Comparison of ENCODE assay signal across 20 cellular contexts in the genomic region with DNA sequence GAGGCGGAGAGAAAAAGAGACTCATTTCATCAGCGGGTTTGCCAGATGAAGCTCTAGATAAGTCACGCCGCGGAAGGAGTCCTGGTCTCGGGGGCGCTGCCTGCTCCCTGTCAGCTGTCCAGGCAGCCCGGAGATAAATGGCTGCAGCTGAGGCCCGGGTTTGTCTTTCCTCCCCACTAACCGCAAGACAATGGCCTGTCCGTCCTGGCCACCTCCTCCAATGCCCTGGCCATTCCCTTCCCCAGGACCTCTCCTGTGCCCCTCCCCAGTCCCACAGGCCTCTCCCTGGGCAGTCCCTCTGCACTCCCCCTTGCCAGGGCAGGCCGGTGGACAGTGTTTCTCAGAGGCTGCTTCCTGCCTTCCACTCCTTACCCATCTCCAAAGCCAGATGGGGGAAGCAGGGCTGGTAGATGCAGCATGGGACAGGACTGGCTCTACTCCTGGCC.
DNase-seq lines count a peak whose midpoint lies in the region; ATAC-seq and TF ChIP-seq lines count a peak whose summit lies in the region.
"Had no signal": no experiment of that assay in that cellular context is flagged by ENCODE, and none has a peak within 500 bp of the region (broad histone marks: within the 10 kb centered on the region; RNA-seq: fewer than 3 reads in every experiment).

No MANE protein-coding gene starts in this region.

- peaks cover 21% of the 10 kb centered on the region for H3K27me3 Mint-ChIP-seq in nephron (ENCODE audit: low read depth)

- peak overlapping the region in 1 of 3 experiments; percentile 19 for H3K4me3 Mint-ChIP-seq in nephron
- H3K4me3 Mint-ChIP-seq: B cell; CD4-positive, alpha-beta T cell had no signal

- peaks cover 10% of the 10 kb centered on the region for H3K36me3 Mint-ChIP-seq in nephron (ENCODE audit: low read depth)

- TF ChIP-seq CTCF in nephron (IDR thresholded peaks at IDR 0.05; ENCODE audit: unreplicated experiment in 3 of 3), result no peak

- peaks cover 45% of the 10 kb centered on the region for H3K4me1 Mint-ChIP-seq in nephron
- H3K4me1 Mint-ChIP-seq: B cell had no signal

- no peaks in the 10 kb centered on the region for H3K9me3 Mint-ChIP-seq in nephron
- H3K9me3 Mint-ChIP-seq: CD4-positive, alpha-beta T cell had no signal

- H3K27ac Mint-ChIP-seq in nephron, result peak overlapping the region; percentile 50 to 87 (median 82)
- H3K27ac Mint-ChIP-seq: B cell; CD4-positive, alpha-beta T cell had no signal

- peak; percentile 43 for DNase-seq in NCI-H1092 treated with DMSO at 0.1 percent for 48 hours (lab: John Stamatoyannopoulos, UW)
- no peak for DNase-seq in NCI-H1092 (lab: John Stamatoyannopoulos, UW)
- peak; percentile 6 for DNase-seq in amniotic epithelial cell (ENCODE audit: low read depth)
- DNase-seq in cerebellar cortex (ENCODE audit: low spot score), result no peak
- no peak for DNase-seq in stimulated activated CD8-positive, alpha-beta memory T cell treated with anti-CD3 and anti-CD28 coated beads, Interleukin-4, amount 100 ng/mL, for 48 hours
- DNase-seq: Calu3; CD4-positive, alpha-beta T cell; DMS53; HCEC 1CT; MV-4-11; NCI-H1436; NCI-H2029 treated with DMSO at 0.1 percent for 48 hours; NCI-H2171 treated with DMSO at 0.1 percent for 48 hours; NCI-H82; SHP77 had no signal

- ATAC-seq in GM18861 (IDR thresholded peaks at IDR 0.05; ENCODE audit: unreplicated experiment), result no peak
- no peak for ATAC-seq in GM18520 (IDR thresholded peaks at IDR 0.05; ENCODE audit: unreplicated experiment)
- ATAC-seq: Panc1 had no signal

Comparison
In these comparisons a context has a peak if more than half of its experiments do, and no peak if none do; other contexts are left out.
1. DNase-seq: peak in NCI-H1092 treated with DMSO at 0.1 percent for 48 hours (single experiment) and amniotic epithelial cell (single experiment); none in NCI-H1092 (single experiment), cerebellar cortex (single experiment) and stimulated activated CD8-positive, alpha-beta memory T cell treated with anti-CD3 and anti-CD28 coated beads, Interleukin-4, amount 100 ng/mL, for 48 hours (single experiment).